Comparison of ENCODE assay signal across 16 cellular contexts in the genomic region with DNA sequence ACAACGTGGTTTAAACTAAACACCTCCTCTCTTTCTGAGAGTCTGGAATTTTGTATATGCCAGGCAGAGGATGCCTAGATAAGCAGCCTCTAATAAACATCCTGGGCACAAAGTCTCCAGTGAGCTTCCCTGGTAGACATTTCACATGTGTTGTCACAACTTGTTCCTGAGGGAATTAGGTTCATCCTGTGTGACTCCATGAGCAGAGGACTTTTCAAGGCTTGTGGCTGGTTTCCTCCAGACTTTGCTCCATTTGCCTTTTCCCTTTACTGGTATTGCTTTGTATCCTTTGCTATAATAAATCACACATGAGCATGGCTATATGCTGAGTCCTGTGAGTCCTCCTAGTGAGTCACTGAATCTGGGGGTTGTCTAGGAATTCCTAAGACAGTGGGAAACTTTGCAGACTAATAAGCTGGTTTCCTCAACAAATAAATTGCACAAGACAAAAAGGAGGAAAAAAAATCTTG.
DNase-seq lines count a peak whose midpoint lies in the region; ATAC-seq and TF ChIP-seq lines count a peak whose summit lies in the region.
"Had no signal": no experiment of that assay in that cellular context is flagged by ENCODE, and none has a peak within 500 bp of the region (broad histone marks: within the 10 kb centered on the region; RNA-seq: fewer than 3 reads in every experiment).

No MANE protein-coding gene starts in this region.

- H2AFZ ChIP-seq in hepatocyte = no peak overlapping the region

- H3K4me3 ChIP-seq in A673 (ENCODE audit: low read depth, low read length, poor library complexity, severe bottlenecking) (no peak overlapping the region), brain microvascular endothelial cell (ENCODE audit: low read depth, low read length) (no peak overlapping the region), hepatocyte (no peak overlapping the region)
- H3K4me3 ChIP-seq: body of pancreas, esophagus squamous epithelium, left ventricle myocardium inferior had no signal

- no peaks in the 10 kb centered on the region for H3K79me2 ChIP-seq in hepatocyte

- no peak overlapping the region for H3K27ac Mint-ChIP-seq in natural killer cell
- H3K27ac Mint-ChIP-seq in activated CD4-positive, alpha-beta T cell treated with anti-CD3 and anti-CD28 coated beads, Interleukin-2, amount 10 ng/mL, durations not matched to agents 7 days and 5 days = no peak overlapping the region
- H3K27ac Mint-ChIP-seq: progenitor cell of endocrine pancreas had no signal

- H3K27me3 ChIP-seq in A673 (replicated peaks; ENCODE audit: insufficient read depth, low read depth, low read length, poor library complexity) = no peaks in the 10 kb centered on the region
- H3K27me3 ChIP-seq in brain microvascular endothelial cell (replicated peaks) = no peaks in the 10 kb centered on the region
- H3K27me3 ChIP-seq in hepatocyte = no peaks in the 10 kb centered on the region
- H3K27me3 ChIP-seq: BE2C, body of pancreas, esophagus squamous epithelium had no signal

- H3K27me3 Mint-ChIP-seq in natural killer cell (ENCODE audit: low read depth in 2 of 2) = no peaks in the 10 kb centered on the region
- no peaks in the 10 kb centered on the region for H3K27me3 Mint-ChIP-seq in activated CD4-positive, alpha-beta T cell treated with anti-CD3 and anti-CD28 coated beads, Interleukin-2, amount 10 ng/mL, durations not matched to agents 7 days and 5 days
- H3K27me3 Mint-ChIP-seq: progenitor cell of endocrine pancreas had no signal

- BruUV-seq in A673 (replicated peaks; lab: Mats Ljungman, UMichigan) = no TSS peak

- H3K4me1 ChIP-seq in A673 (ENCODE audit: insufficient read depth, low read length, poor library complexity, severe bottlenecking) = no peaks in the 10 kb centered on the region
- no peaks in the 10 kb centered on the region for H3K4me1 ChIP-seq in hepatocyte (ENCODE audit: insufficient read depth)
- H3K4me1 ChIP-seq: body of pancreas, esophagus squamous epithelium, left ventricle myocardium inferior had no signal

- intact Hi-C loops in A673 (cut with micrococcal nuclease; ENCODE audit: unreplicated experiment) (no loop called here), natural killer cell (cut with micrococcal nuclease) (no loop called here)

- CTCF ChIA-PET in A673 (lab: Charles Lee) = no interaction called here
- CTCF ChIA-PET in activated CD4-positive, alpha-beta T cell treated with anti-CD3 and anti-CD28 coated beads, Interleukin-2, amount 10 ng/mL, durations not matched to agents 7 days and 5 days (lab: Charles Lee) = no interaction called here

- no peak overlapping the region for H3K4me2 ChIP-seq in hepatocyte
- H3K4me2 ChIP-seq: KMS-11 had no signal

- H3K27ac ChIP-seq in A673 (ENCODE audit: low read depth, low read length, poor library complexity, severe bottlenecking) (no peak overlapping the region), brain microvascular endothelial cell (peak overlapping the region; percentile 99), hepatocyte (no peak overlapping the region)
- H3K27ac ChIP-seq: body of pancreas, esophagus squamous epithelium, KMS-11, left ventricle myocardium inferior had no signal

- no peaks in the 10 kb centered on the region for H3K36me3 Mint-ChIP-seq in natural killer cell
- H3K36me3 Mint-ChIP-seq in activated CD4-positive, alpha-beta T cell treated with anti-CD3 and anti-CD28 coated beads, Interleukin-2, amount 10 ng/mL, durations not matched to agents 7 days and 5 days (ENCODE audit: low read depth) = no peaks in the 10 kb centered on the region

- H4K20me1 ChIP-seq in hepatocyte (ENCODE audit: insufficient read depth, poor library complexity, severe bottlenecking) = no peaks in the 10 kb centered on the region

- peaks cover 0 to 10% of the 10 kb centered on the region in 2 donors for H3K9me3 Mint-ChIP-seq in natural killer cell
- no peaks in the 10 kb centered on the region for H3K9me3 Mint-ChIP-seq in activated CD4-positive, alpha-beta T cell treated with anti-CD3 and anti-CD28 coated beads, Interleukin-2, amount 10 ng/mL, durations not matched to agents 7 days and 5 days

- H3K4me3 Mint-ChIP-seq in natural killer cell = no peak overlapping the region
- no peak overlapping the region for H3K4me3 Mint-ChIP-seq in activated CD4-positive, alpha-beta T cell treated with anti-CD3 and anti-CD28 coated beads, Interleukin-2, amount 10 ng/mL, durations not matched to agents 7 days and 5 days

- H3K9me3 ChIP-seq in A673 (ENCODE audit: low read depth, low read length, poor library complexity, severe bottlenecking) = no peaks in the 10 kb centered on the region
- H3K9me3 ChIP-seq in hepatocyte (ENCODE audit: low read depth) = no peaks in the 10 kb centered on the region
- H3K9me3 ChIP-seq: BE2C, body of pancreas, esophagus squamous epithelium, left ventricle myocardium inferior had no signal

- H3K4me1 Mint-ChIP-seq in natural killer cell = no peaks in the 10 kb centered on the region
- H3K4me1 Mint-ChIP-seq in activated CD4-positive, alpha-beta T cell treated with anti-CD3 and anti-CD28 coated beads, Interleukin-2, amount 10 ng/mL, durations not matched to agents 7 days and 5 days = no peaks in the 10 kb centered on the region

- DNase-seq in A673 (ENCODE audit: low spot score) = peak; percentile 35
- peak; percentile 88 for DNase-seq in HT1080 (ENCODE audit: low read depth)
- peak; percentile 94 for DNase-seq in brain microvascular endothelial cell
- peak; percentile 11 for DNase-seq in hepatocyte (ENCODE audit: low spot score)
- no peak for DNase-seq in natural killer cell
- DNase-seq in activated CD4-positive, alpha-beta T cell treated with anti-CD3 and anti-CD28 coated beads, Interleukin-2, amount 10 ng/mL, durations not matched to agents 7 days and 5 days = no peak
- no peak for DNase-seq in NCI-H2196 (lab: John Stamatoyannopoulos, UW; ENCODE audit: unreplicated experiment)
- DNase-seq: BE2C, body of pancreas, esophagus squamous epithelium, left ventricle myocardium inferior, NCI-H2081, T1000 had no signal

- ATAC-seq in natural killer cell (no peak), HG02798 (IDR thresholded peaks at IDR 0.05; ENCODE audit: poor library complexity, unreplicated experiment) (no peak)
- ATAC-seq: body of pancreas had no signal

- in situ Hi-C loops in brain microvascular endothelial cell (cut with HindIII; ENCODE audit: low pct_ligation_motif_present, low sequenced_read_pairs) = no loop called here

- no peak for TF ChIP-seq CTCF in A673 (conservative IDR thresholded peaks at IDR 0.05; ENCODE audit: low read depth, low read length)
- no peak for TF ChIP-seq CTCF in brain microvascular endothelial cell (IDR thresholded peaks at IDR 0.05; ENCODE audit: low read depth, low read length, missing control alignments)
- no peak for TF ChIP-seq CTCF in hepatocyte (IDR thresholded peaks at IDR 0.05; ENCODE audit: poor library complexity)
- TF ChIP-seq CTCF in natural killer cell (IDR thresholded peaks at IDR 0.05) = no peak

- no peaks in the 10 kb centered on the region for H3K36me3 ChIP-seq in A673 (ENCODE audit: insufficient read depth, low read length, poor library complexity, severe bottlenecking)
- no peaks in the 10 kb centered on the region for H3K36me3 ChIP-seq in brain microvascular endothelial cell (replicated peaks)
- no peaks in the 10 kb centered on the region for H3K36me3 ChIP-seq in hepatocyte (replicated peaks; ENCODE audit: insufficient read depth, low read depth)
- H3K36me3 ChIP-seq: BE2C, esophagus squamous epithelium, left ventricle myocardium inferior had no signal

- no peaks in the 10 kb centered on the region for H3K9me2 ChIP-seq in hepatocyte (replicated peaks; ENCODE audit: insufficient read depth)

- POLR2A ChIA-PET in A673 (lab: Charles Lee; ENCODE audit: low non-redundant PET) = no interaction called here
- POLR2A ChIA-PET in activated CD4-positive, alpha-beta T cell treated with anti-CD3 and anti-CD28 coated beads, Interleukin-2, amount 10 ng/mL, durations not matched to agents 7 days and 5 days (lab: Charles Lee) = no interaction called here

- 62% methylated on average over 1 of the region's 1 CpG for WGBS in hepatocyte (ENCODE audit: low lambda C conversion rate, missing lambda C conversion rate)

Comparison
In these comparisons a context has a peak if more than half of its experiments do, and no peak if none do; other contexts are left out.
1. DNase-seq: peak in A673 (single experiment), HT1080 (single experiment), brain microvascular endothelial cell (single experiment) and hepatocyte (single experiment); none in natural killer cell (single experiment), activated CD4-positive, alpha-beta T cell treated with anti-CD3 and anti-CD28 coated beads, Interleukin-2, amount 10 ng/mL, durations not matched to agents 7 days and 5 days (single experiment) and NCI-H2196 (single experiment).